Comparison of ENCODE assay signal across 7 cellular contexts in the genomic region with DNA sequence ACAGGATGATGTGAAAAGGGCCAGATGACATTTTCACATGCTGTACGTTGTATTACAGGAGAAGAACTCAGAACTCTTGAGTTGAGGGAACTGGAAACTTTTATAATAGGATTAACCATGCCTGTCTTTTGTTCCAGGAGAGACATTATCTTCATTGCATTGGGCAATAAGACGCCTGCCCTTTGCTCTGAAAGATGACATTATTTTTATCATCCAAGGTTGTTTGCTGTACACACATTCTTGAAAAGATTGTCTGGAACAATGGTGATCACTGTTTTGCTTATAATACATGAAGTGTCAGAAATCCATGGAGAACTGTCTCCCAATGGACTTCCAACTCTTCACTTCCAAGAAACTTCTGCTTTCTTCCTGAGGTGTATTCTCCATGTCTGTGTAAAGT.
"Had no signal": no experiment of that assay in that cellular context is flagged by ENCODE, and none has a peak within 500 bp of the region (broad histone marks: within the 10 kb centered on the region; RNA-seq: fewer than 3 reads in every experiment).

No MANE protein-coding gene starts in this region.

- ATAC-seq: K562 had no signal

- FAIRE-seq: HTR-8/SVneo, K562 had no signal

- H3K36me3 Mint-ChIP-seq: IgD-negative memory B cell had no signal

- H3K27ac ChIP-seq: HL-60 had no signal

- H3K4me1 Mint-ChIP-seq: IgD-negative memory B cell had no signal

- H3K4me3 Mint-ChIP-seq: IgD-negative memory B cell had no signal

- DNase-seq: IMR-90, KBM-7, KG1 had no signal

- H3K27ac Mint-ChIP-seq: IgD-negative memory B cell had no signal

- H3K4me3 ChIP-seq: K562 had no signal
